In the genomic region with DNA sequence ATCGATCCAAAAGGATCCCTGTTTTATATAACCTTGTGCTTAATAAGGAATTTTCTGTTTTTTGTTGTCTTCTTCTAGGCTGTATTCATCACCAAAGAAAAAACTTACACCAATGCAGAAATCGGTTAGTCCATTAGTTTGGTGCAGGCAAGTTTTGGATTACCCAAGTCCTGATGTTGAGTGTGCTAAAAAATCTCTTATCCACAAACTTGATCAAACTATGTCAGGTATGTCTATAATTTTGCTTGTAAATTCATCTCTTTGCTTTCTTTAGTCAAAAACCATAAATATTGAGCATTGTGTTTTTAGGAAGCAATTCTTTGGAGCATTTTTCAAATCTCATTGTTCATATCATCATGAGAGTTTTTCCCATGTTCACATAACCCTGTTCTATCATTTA, we compare ENCODE assay signal across 12 cellular contexts.
"Had no signal": no experiment of that assay in that cellular context is flagged by ENCODE, and none has a peak within 500 bp of the region (broad histone marks: within the 10 kb centered on the region; RNA-seq: fewer than 3 reads in every experiment).

No MANE protein-coding gene starts in this region.

- ATAC-seq: activated naive CD8-positive, alpha-beta T cell treated with anti-CD3 and anti-CD28 coated beads, Interleukin-2, amount 50 U/mL, for 24 hours; heart left ventricle; left lung had no signal

- H3K36me3 ChIP-seq: heart left ventricle, left lung, sigmoid colon had no signal

- H3K27me3 ChIP-seq: heart left ventricle, left lung, sigmoid colon, testis had no signal

- DNase-seq: activated naive CD8-positive, alpha-beta T cell treated with anti-CD3 and anti-CD28 coated beads, Interleukin-2, amount 50 U/mL, for 24 hours; activated T-cell treated with anti-CD3 and anti-CD28 coated beads, Interleukin-2, amount 50 U/mL, for 1 hour; heart left ventricle; islet precursor cell; left lung; nephron progenitor cell; sigmoid colon; stimulated activated CD4-positive, alpha-beta T cell treated with anti-CD3 and anti-CD28 coated beads, Interleukin-4, amount 100 ng/mL, for 1 hour; stimulated activated CD8-positive, alpha-beta memory T cell treated with anti-CD3 and anti-CD28 coated beads, Interleukin-4, amount 100 ng/mL, for 48 hours; testis had no signal

- H3K27ac Mint-ChIP-seq: activated naive CD8-positive, alpha-beta T cell treated with anti-CD3 and anti-CD28 coated beads, Interleukin-2, amount 50 U/mL, for 24 hours; memory B cell; stimulated activated naive CD8-positive, alpha-beta T cell treated with anti-CD3 and anti-CD28 coated beads, Interleukin-15, Interleukin-2, amounts not matched to agents 100 ng/mL and 50 ng/mL, for 24 hours had no signal

- H3K9me3 Mint-ChIP-seq: activated naive CD8-positive, alpha-beta T cell treated with anti-CD3 and anti-CD28 coated beads, Interleukin-2, amount 50 U/mL, for 24 hours; memory B cell; stimulated activated naive CD8-positive, alpha-beta T cell treated with anti-CD3 and anti-CD28 coated beads, Interleukin-15, Interleukin-2, amounts not matched to agents 100 ng/mL and 50 ng/mL, for 24 hours had no signal

- H3K4me3 Mint-ChIP-seq: activated naive CD8-positive, alpha-beta T cell treated with anti-CD3 and anti-CD28 coated beads, Interleukin-2, amount 50 U/mL, for 24 hours; memory B cell; nephron progenitor cell; stimulated activated naive CD8-positive, alpha-beta T cell treated with anti-CD3 and anti-CD28 coated beads, Interleukin-15, Interleukin-2, amounts not matched to agents 100 ng/mL and 50 ng/mL, for 24 hours had no signal

- H3K4me1 ChIP-seq: testis had no signal

- H3K27me3 Mint-ChIP-seq: activated naive CD8-positive, alpha-beta T cell treated with anti-CD3 and anti-CD28 coated beads, Interleukin-2, amount 50 U/mL, for 24 hours; memory B cell; stimulated activated naive CD8-positive, alpha-beta T cell treated with anti-CD3 and anti-CD28 coated beads, Interleukin-15, Interleukin-2, amounts not matched to agents 100 ng/mL and 50 ng/mL, for 24 hours had no signal

- H3K4me1 Mint-ChIP-seq: nephron progenitor cell had no signal

- H3K4me3 ChIP-seq: heart left ventricle, left lung, sigmoid colon, testis had no signal

- H3K9me3 ChIP-seq: heart left ventricle, left lung, sigmoid colon, testis had no signal

- H3K27ac ChIP-seq: heart left ventricle, left lung, sigmoid colon, testis had no signal
